In genomic region chr12:20963762-20964161, GRCh38 we compare ENCODE assay signal across 15 cellular contexts.
"Had no signal": no experiment of that assay in that cellular context is flagged by ENCODE, and none has a peak within 500 bp of the region (broad histone marks: within the 10 kb centered on the region; RNA-seq: fewer than 3 reads in every experiment).

No MANE protein-coding gene starts in this region.

- H3K36me3 ChIP-seq: ascending aorta, breast epithelium, ovary, sigmoid colon, thoracic aorta, upper lobe of right lung had no signal

- H3K9me3 ChIP-seq: ascending aorta, breast epithelium, ovary, thoracic aorta, upper lobe of right lung had no signal

- H3K27me3 ChIP-seq: ascending aorta, breast epithelium, sigmoid colon, upper lobe of right lung had no signal

- H3K36me3 Mint-ChIP-seq: activated naive CD4-positive, alpha-beta T cell treated with anti-CD3 and anti-CD28 coated beads, Interleukin-2, amount 50 U/mL, for 24 hours; naive thymus-derived CD8-positive, alpha-beta T cell; stimulated activated naive B cell treated with anti-CD40 and anti-IgM and Interleukin-4, amounts not matched to agents 10 μg/mL and 1 μg/mL and 100 μg/mL, for 72 hours had no signal

- H3K4me3 Mint-ChIP-seq: activated naive CD4-positive, alpha-beta T cell treated with anti-CD3 and anti-CD28 coated beads, Interleukin-2, amount 50 U/mL, for 24 hours; naive thymus-derived CD8-positive, alpha-beta T cell; stimulated activated naive B cell treated with anti-CD40 and anti-IgM and Interleukin-4, amounts not matched to agents 10 μg/mL and 1 μg/mL and 100 μg/mL, for 72 hours had no signal

- ATAC-seq: naive thymus-derived CD8-positive, alpha-beta T cell; stimulated activated naive B cell treated with anti-CD40 and anti-IgM and Interleukin-4, amounts not matched to agents 10 μg/mL and 1 μg/mL and 100 μg/mL, for 72 hours; upper lobe of right lung had no signal

- H3K27me3 Mint-ChIP-seq: activated naive CD4-positive, alpha-beta T cell treated with anti-CD3 and anti-CD28 coated beads, Interleukin-2, amount 50 U/mL, for 24 hours; naive thymus-derived CD8-positive, alpha-beta T cell; stimulated activated naive B cell treated with anti-CD40 and anti-IgM and Interleukin-4, amounts not matched to agents 10 μg/mL and 1 μg/mL and 100 μg/mL, for 72 hours had no signal

- H3K27ac Mint-ChIP-seq: activated naive CD4-positive, alpha-beta T cell treated with anti-CD3 and anti-CD28 coated beads, Interleukin-2, amount 50 U/mL, for 24 hours; naive thymus-derived CD8-positive, alpha-beta T cell; stimulated activated naive B cell treated with anti-CD40 and anti-IgM and Interleukin-4, amounts not matched to agents 10 μg/mL and 1 μg/mL and 100 μg/mL, for 72 hours had no signal

- DNase-seq: activated CD4-positive, alpha-beta T cell treated with anti-CD3 and anti-CD28 coated beads, Interleukin-2, amount 50 U/mL, for 4 hours; activated gamma-delta T cell; cortex of kidney; effector CD4-positive, alpha-beta T cell; kidney; mesenchymal stem cell; naive thymus-derived CD8-positive, alpha-beta T cell; ovary; sigmoid colon; stimulated activated naive B cell treated with anti-CD40 and anti-IgM and Interleukin-4, amounts not matched to agents 10 μg/mL and 1 μg/mL and 100 μg/mL, for 72 hours; upper lobe of right lung had no signal

- H3K4me1 Mint-ChIP-seq: activated naive CD4-positive, alpha-beta T cell treated with anti-CD3 and anti-CD28 coated beads, Interleukin-2, amount 50 U/mL, for 24 hours; naive thymus-derived CD8-positive, alpha-beta T cell; stimulated activated naive B cell treated with anti-CD40 and anti-IgM and Interleukin-4, amounts not matched to agents 10 μg/mL and 1 μg/mL and 100 μg/mL, for 72 hours had no signal

- H3K4me1 ChIP-seq: breast epithelium, sigmoid colon, upper lobe of right lung had no signal

- H3K4me3 ChIP-seq: ascending aorta, breast epithelium, ovary, sigmoid colon, thoracic aorta, upper lobe of right lung had no signal

- H3K27ac ChIP-seq: ascending aorta, breast epithelium, ovary, sigmoid colon, thoracic aorta, upper lobe of right lung had no signal
